12 cellular contexts compared by ENCODE assay signal in genomic region chr1:29569971-29570634, GRCh38.
DNase-seq lines count a peak whose midpoint lies in the region; ATAC-seq, FAIRE-seq and TF ChIP-seq lines count a peak whose summit lies in the region.
"Had no signal": no experiment of that assay in that cellular context is flagged by ENCODE, and none has a peak within 500 bp of the region (broad histone marks: within the 10 kb centered on the region; RNA-seq: fewer than 3 reads in every experiment).

No MANE protein-coding gene starts in this region.

- H3K36me3 ChIP-seq in psoas muscle (ENCODE audit: insufficient read depth in 1 of 2, low read depth in 1 of 2): no peaks in the 10 kb centered on the region
- H3K36me3 ChIP-seq: pancreas, uterus had no signal

- peak; percentile 50 to 99 (median 97) for ATAC-seq in psoas muscle

- H3K27me3 Mint-ChIP-seq in endothelial cell (ENCODE audit: unreplicated experiment): peaks cover 7% of the 10 kb centered on the region

- H3K4me1 Mint-ChIP-seq in endothelial cell (ENCODE audit: unreplicated experiment): no peaks in the 10 kb centered on the region

- intact Hi-C loops in psoas muscle (cut with DNase I): no loop called here

- no peak overlapping the region for H3K4me3 ChIP-seq in psoas muscle
- H3K4me3 ChIP-seq: pancreas, uterus had no signal

- WGBS in psoas muscle, 3 donors: 40 to 58% (median 40%) methylated on average over 5 of the region's 5 CpGs

- no peak overlapping the region for H3K27ac Mint-ChIP-seq in endothelial cell (ENCODE audit: unreplicated experiment)

- TF ChIP-seq CTCF in psoas muscle (IDR thresholded peaks at IDR 0.05) (no peak), endothelial cell (IDR thresholded peaks at IDR 0.05; ENCODE audit: unreplicated experiment) (no peak)

- peaks cover 17% of the 10 kb centered on the region for H3K9me3 ChIP-seq in psoas muscle
- H3K9me3 ChIP-seq: pancreas had no signal

- in situ Hi-C loops in G401 (cut with HindIII; ENCODE audit: low sequenced_read_pairs): no loop called here

- H3K9me3 Mint-ChIP-seq in endothelial cell (ENCODE audit: unreplicated experiment): no peaks in the 10 kb centered on the region

- DNase-seq in EH (ENCODE audit: low read depth) (peak; percentile 63), RCC 7860 (ENCODE audit: low spot score) (peak; percentile 99), fibroblast of gingiva (ENCODE audit: low read depth) (peak; percentile 38), psoas muscle (peak in 1 of 2 donors; percentile 43), NCI-H1105 treated with DMSO at 0.1 percent for 48 hours (lab: John Stamatoyannopoulos, UW) (no peak), DMS153 treated with DMSO at 0.1 percent for 48 hours (lab: John Stamatoyannopoulos, UW; ENCODE audit: unreplicated experiment) (no peak), G401 (ENCODE audit: low spot score) (no peak), endothelial cell (ENCODE audit: low spot score) (no peak)
- DNase-seq: activated CD4-positive, alpha-beta T cell treated with anti-CD3 and anti-CD28 coated beads for 1 hour; NCI-H2029 treated with DMSO at 0.1 percent for 48 hours; uterus had no signal

- H3K27ac ChIP-seq in psoas muscle: no peak overlapping the region
- H3K27ac ChIP-seq: pancreas, uterus had no signal

- H3K4me3 Mint-ChIP-seq in endothelial cell (ENCODE audit: unreplicated experiment): no peak overlapping the region

- peak; percentile 99 for FAIRE-seq in RCC 7860 (lab: Jason Lieb, UNC)
- FAIRE-seq: pancreas had no signal

- no peaks in the 10 kb centered on the region for H3K4me1 ChIP-seq in psoas muscle
- H3K4me1 ChIP-seq: pancreas, uterus had no signal

- H3K27me3 ChIP-seq in psoas muscle (ENCODE audit: insufficient read depth in 3 of 3, low read length in 2 of 3): peaks cover 0 to 3% (median 0%) of the 10 kb centered on the region in 3 donors
- H3K27me3 ChIP-seq: pancreas, uterus had no signal

- H3K36me3 Mint-ChIP-seq in endothelial cell (ENCODE audit: low read depth, unreplicated experiment): no peaks in the 10 kb centered on the region

Comparison
In these comparisons a context has a peak if more than half of its experiments do, and no peak if none do; other contexts are left out.
1. DNase-seq: peak in EH (single experiment), RCC 7860 (single experiment) and fibroblast of gingiva (single experiment); none in NCI-H1105 treated with DMSO at 0.1 percent for 48 hours (single experiment), DMS153 treated with DMSO at 0.1 percent for 48 hours (single experiment), G401 (single experiment) and endothelial cell (single experiment).